ENCODE assay signal across 3 cellular contexts in genomic region chr9:110892689-110893088, GRCh38.
TF ChIP-seq lines count a peak whose summit lies in the region.

No MANE protein-coding gene starts in this region.

TF ChIP-seq in A549, 52 proteins besides CTCF, POLR2A, EP300 and RAD21:
- no peak for TF ChIP-seq BCL3 (IDR thresholded peaks at IDR 0.05)
- peak; percentile 26 for TF ChIP-seq ZFP36 (IDR thresholded peaks at IDR 0.05; ENCODE audit: borderline replicate concordance, partially characterized antibody)

TF ChIP-seq in IMR-90, 13 proteins besides CTCF, POLR2A, EP300 and RAD21:
- TF ChIP-seq ELK1 (IDR thresholded peaks at IDR 0.05; ENCODE audit: borderline replicate concordance, low read depth, low read length), result no peak

TF ChIP-seq in GM12878, 131 proteins besides CTCF, POLR2A, EP300 and RAD21:
- TF ChIP-seq STAT3 (IDR thresholded peaks at IDR 0.05; ENCODE audit: low read depth, low read length) (no peak), ETV6 (conservative IDR thresholded peaks at IDR 0.05 in 1 of 2, IDR thresholded peaks at IDR 0.05 in 1 of 2; ENCODE audit: borderline replicate concordance in 1 of 2, low read depth in 1 of 2) (peak in 1 of 2 experiments; percentile 97; a peak in 2 of 4 replicates), ZBTB11 (CRISPR knock-in tag; IDR thresholded peaks at IDR 0.05) (no peak), EED (IDR thresholded peaks at IDR 0.05; ENCODE audit: low read depth) (0 out of 2 replicates have a peak, but pooled peaks have one; percentile 36), PML (IDR thresholded peaks at IDR 0.05; ENCODE audit: low read length) (no peak), HDGF (IDR thresholded peaks at IDR 0.05) (0 out of 2 replicates have a peak, but pooled peaks have one; percentile 37)
